ENCODE assay signal across 8 cellular contexts in the genomic region with DNA sequence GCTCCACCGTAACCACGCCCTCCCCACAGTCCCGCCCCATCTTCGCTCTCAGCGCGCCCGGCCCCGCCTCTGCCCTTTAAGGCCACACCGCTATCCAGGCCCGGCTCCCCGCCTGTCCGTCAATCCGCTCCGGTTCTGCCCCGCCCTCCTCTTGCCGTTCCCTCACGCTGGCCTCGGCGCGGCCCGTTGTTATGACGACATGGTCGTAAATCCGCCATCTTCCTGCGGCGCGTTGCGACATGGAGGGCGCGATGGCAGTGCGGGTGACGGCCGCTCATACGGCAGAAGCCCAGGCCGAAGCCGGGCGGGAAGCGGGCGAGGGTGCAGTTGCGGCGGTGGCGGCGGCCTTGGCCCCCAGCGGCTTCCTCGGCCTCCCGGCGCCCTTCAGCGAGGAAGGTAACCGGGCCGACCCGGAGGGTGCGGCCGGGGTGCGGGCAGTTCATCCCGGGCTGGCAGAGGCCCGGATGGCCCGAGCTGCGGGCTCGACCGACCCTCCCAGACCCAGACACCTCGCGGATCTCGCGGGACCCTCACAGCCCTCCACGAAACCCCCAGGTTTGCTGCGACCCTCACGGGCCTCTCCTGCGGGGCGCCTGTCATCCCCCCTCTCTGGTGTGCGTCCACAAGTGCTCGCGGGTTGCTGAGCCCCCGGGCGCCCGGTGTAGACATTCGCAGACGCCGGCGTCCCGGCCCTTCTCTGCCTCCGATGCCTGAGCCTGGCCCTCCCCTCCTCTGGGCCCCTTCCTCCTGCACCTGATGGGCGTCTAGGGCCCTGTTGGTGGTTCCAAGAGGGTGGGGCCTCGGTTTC. TPM values are rescaled to one million over a fixed set of nuclear protein-coding genes. Genes with fewer than 3 reads are reported as not detected.
DNase-seq lines count a peak whose midpoint lies in the region; ATAC-seq, FAIRE-seq and TF ChIP-seq lines count a peak whose summit lies in the region.

A gene with protein sequence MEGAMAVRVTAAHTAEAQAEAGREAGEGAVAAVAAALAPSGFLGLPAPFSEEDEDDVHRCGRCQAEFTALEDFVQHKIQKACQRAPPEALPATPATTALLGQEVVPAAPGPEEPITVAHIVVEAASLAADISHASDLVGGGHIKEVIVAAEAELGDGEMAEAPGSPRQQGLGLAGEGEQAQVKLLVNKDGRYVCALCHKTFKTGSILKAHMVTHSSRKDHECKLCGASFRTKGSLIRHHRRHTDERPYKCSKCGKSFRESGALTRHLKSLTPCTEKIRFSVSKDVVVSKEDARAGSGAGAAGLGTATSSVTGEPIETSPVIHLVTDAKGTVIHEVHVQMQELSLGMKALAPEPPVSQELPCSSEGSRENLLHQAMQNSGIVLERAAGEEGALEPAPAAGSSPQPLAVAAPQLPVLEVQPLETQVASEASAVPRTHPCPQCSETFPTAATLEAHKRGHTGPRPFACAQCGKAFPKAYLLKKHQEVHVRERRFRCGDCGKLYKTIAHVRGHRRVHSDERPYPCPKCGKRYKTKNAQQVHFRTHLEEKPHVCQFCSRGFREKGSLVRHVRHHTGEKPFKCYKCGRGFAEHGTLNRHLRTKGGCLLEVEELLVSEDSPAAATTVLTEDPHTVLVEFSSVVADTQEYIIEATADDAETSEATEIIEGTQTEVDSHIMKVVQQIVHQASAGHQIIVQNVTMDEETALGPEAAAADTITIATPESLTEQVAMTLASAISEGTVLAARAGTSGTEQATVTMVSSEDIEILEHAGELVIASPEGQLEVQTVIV (plus strand): TSS at position 217 of the 808 bp plus-strand sequence. CDS start 23 bp downstream, at position 240.

- no peak for FAIRE-seq in bronchial epithelial cell (lab: Jason Lieb, UNC)

- H2AFZ ChIP-seq in smooth muscle cell (ENCODE audit: low read depth): peak within 1 kb of the TSS; percentile 84

- in situ Hi-C loops in ACHN (cut with HindIII; ENCODE audit: low pct_ligation_motif_present, low pct_unique_long_range_greater_than_20kb, low sequenced_read_pairs): no loop called here

- peaks cover 4% of the 10 kb centered on the region for H3K36me3 ChIP-seq in bronchial epithelial cell (ENCODE audit: control insufficient read depth, insufficient read depth, low read length)
- H3K36me3 ChIP-seq in smooth muscle cell (ENCODE audit: low read depth): no peaks in the 10 kb centered on the region

- H3K79me2 ChIP-seq in smooth muscle cell (ENCODE audit: low read depth): peaks cover 49% of the 10 kb centered on the region

- under 1% methylated on average over 82 of the region's 83 CpGs for WGBS in smooth muscle cell (ENCODE audit: low lambda C conversion rate)

- peak within 1 kb of the TSS; percentile 95 for H3K4me2 ChIP-seq in smooth muscle cell

- H3K4me3 ChIP-seq in WI38 (ENCODE audit: low read depth, low read length) (peak within 1 kb of the TSS; percentile 91), bronchial epithelial cell (ENCODE audit: low read depth, low read length) (peak within 1 kb of the TSS; percentile 95), smooth muscle cell (peak within 1 kb of the TSS; percentile 96)

- no peaks in the 10 kb centered on the region for H3K9me3 ChIP-seq in smooth muscle cell (replicated peaks; ENCODE audit: low read depth)

- H4K20me1 ChIP-seq in smooth muscle cell (ENCODE audit: low read depth): peaks cover 40% of the 10 kb centered on the region

- peak within 1 kb of the TSS; percentile 79 for H3K27ac ChIP-seq in smooth muscle cell (ENCODE audit: low read depth)

- DNase-seq in ACHN (peak; percentile 100), NCI-H2227 (lab: John Stamatoyannopoulos, UW; ENCODE audit: unreplicated experiment) (peak; percentile 100), bronchial epithelial cell (ENCODE audit: low read depth) (peak; percentile 96), iPS-NIHi11 (ENCODE audit: low spot score) (peak; percentile 99), smooth muscle cell (lab: John Stamatoyannopoulos, UW; ENCODE audit: unreplicated experiment) (peak; percentile 94)

- peaks cover 6% of the 10 kb centered on the region for H3K4me1 ChIP-seq in smooth muscle cell (ENCODE audit: low read depth)

- peak within 1 kb of the TSS; percentile 95 for H3K9ac ChIP-seq in smooth muscle cell (ENCODE audit: low read depth)

- H3F3A ChIP-seq in smooth muscle cell (ENCODE audit: low read depth): no peaks in the 10 kb centered on the region

- no peaks in the 10 kb centered on the region for H3K27me3 ChIP-seq in bronchial epithelial cell (ENCODE audit: control insufficient read depth, insufficient read depth, low read length)
- H3K27me3 ChIP-seq in smooth muscle cell (ENCODE audit: low read depth): no peaks in the 10 kb centered on the region

- TF ChIP-seq CTCF in WI38 (IDR thresholded peaks at IDR 0.05; ENCODE audit: low read depth, low read length): no peak
- TF ChIP-seq CTCF in bronchial epithelial cell (IDR thresholded peaks at IDR 0.05; ENCODE audit: insufficient read depth, low read length, severe bottlenecking): no peak
- TF ChIP-seq CTCF in smooth muscle cell (IDR thresholded peaks at IDR 0.05; ENCODE audit: borderline replicate concordance, insufficient read depth, poor library complexity, severe bottlenecking): no peak

- ATAC-seq in GM18873 (IDR thresholded peaks at IDR 0.05; ENCODE audit: low FRiP score, unreplicated experiment): peak; percentile 87
- peak; percentile 91 for ATAC-seq in HG03139 (IDR thresholded peaks at IDR 0.05; ENCODE audit: unreplicated experiment)

RNA-seq across cellular contexts. Expression of the gene that starts here (rescaled TPM):
- total RNA-seq in bronchial epithelial cell (26.6 and 34.4 TPM in 2 replicates), smooth muscle cell (12.1 and 17.1 TPM in 2 replicates)
- 22.4 and 25.9 TPM in 2 replicates for polyA plus RNA-seq in smooth muscle cell

Comparison
In these comparisons a context has a peak if more than half of its experiments do, and no peak if none do; other contexts are left out.
1. Peak in every context shown above with its lines: DNase-seq, ATAC-seq, H3K4me3 ChIP-seq and H3K27ac ChIP-seq.